In the genomic region with DNA sequence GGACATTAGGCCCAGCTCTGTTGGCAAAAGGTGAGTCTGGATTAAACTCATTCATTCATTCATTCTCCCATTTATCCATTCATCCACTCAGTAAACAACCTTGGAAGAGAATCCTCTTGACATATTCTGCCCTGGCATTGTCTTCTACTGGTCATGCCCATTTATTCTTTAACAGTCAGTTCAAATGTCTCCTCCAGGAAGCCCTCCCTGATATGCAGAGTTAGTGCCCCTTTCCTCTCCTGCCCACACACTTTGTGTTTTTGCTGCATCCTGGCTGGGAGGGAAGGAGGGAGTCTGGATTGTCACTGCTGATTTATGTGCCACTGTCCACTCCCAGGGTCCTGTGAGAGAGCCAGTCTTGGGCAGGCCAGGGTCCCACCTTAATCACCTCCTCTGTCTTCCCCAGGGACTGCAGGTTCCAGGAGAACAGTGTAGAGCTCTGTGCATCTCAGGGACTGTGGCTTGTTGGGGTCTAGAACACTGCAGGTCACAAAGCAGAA, we compare ENCODE assay signal across 8 cellular contexts.
"Had no signal": no experiment of that assay in that cellular context is flagged by ENCODE, and none has a peak within 500 bp of the region (broad histone marks: within the 10 kb centered on the region; RNA-seq: fewer than 3 reads in every experiment).

No MANE protein-coding gene starts in this region.

- FAIRE-seq: H1, H54, HepG2 had no signal

- H3K27ac ChIP-seq: HL-60 had no signal

- H3K4me1 Mint-ChIP-seq: GM23338, IgD-negative memory B cell had no signal

- H3K4me3 ChIP-seq: GM23338 had no signal

- H3K9me3 Mint-ChIP-seq: H9 had no signal

- H3K27ac Mint-ChIP-seq: GM23338, H9 had no signal

- H3K4me2 ChIP-seq: GM23338 had no signal

- ATAC-seq: GM23338, HepG2 had no signal

- DNase-seq: H9, HCEC 1CT had no signal

- H2AFZ ChIP-seq: GM23338 had no signal

- H3K4me3 Mint-ChIP-seq: GM23338, H9, IgD-negative memory B cell had no signal

- H3K27me3 Mint-ChIP-seq: IgD-negative memory B cell had no signal

- H3K36me3 Mint-ChIP-seq: IgD-negative memory B cell had no signal
